Comparison of ENCODE assay signal across 14 cellular contexts in the genomic region with DNA sequence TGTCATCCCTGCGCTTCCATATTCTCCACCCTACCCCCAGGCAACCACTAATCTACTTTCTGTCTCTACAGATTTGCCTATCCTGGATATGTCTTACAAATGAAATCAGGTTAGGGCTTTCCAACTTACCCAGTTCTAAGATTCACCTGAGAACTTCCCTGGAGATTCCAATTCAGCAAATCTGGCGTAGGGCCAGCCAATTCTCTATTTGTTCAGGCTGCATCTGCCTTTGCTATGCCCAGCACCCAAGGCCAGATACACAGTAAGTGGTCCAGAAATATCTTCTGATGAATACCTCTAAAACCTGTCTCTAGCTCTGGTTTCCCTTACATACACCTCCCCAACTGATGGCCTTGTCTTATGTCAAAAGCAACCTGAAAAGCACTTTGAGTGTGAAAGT. TPM values are rescaled to one million over a fixed set of nuclear protein-coding genes. Genes with fewer than 3 reads are reported as not detected.
A peak's percentile ranks its signal among the peaks of the same experiment; 100 is the strongest.
DNase-seq lines count a peak whose midpoint lies in the region; ATAC-seq and TF ChIP-seq lines count a peak whose summit lies in the region.
"Had no signal": no experiment of that assay in that cellular context is flagged by ENCODE, and none has a peak within 500 bp of the region (broad histone marks: within the 10 kb centered on the region; RNA-seq: fewer than 3 reads in every experiment).

No MANE protein-coding gene starts in this region.

- intact Hi-C loops in esophagus squamous epithelium (cut with DNase I), result no loop called here

- peak overlapping the region in 3 of 10 donors; percentile 55 to 67 (median 60) for H3K4me3 Mint-ChIP-seq in naive thymus-derived CD8-positive, alpha-beta T cell

- ATAC-seq in activated naive CD4-positive, alpha-beta T cell treated with anti-CD3 and anti-CD28 coated beads, Interleukin-2, amount 50 U/mL, for 72 hours, result no peak
- no peak for ATAC-seq in naive thymus-derived CD8-positive, alpha-beta T cell
- no peak for ATAC-seq in GM19324 (IDR thresholded peaks at IDR 0.05; ENCODE audit: low FRiP score, unreplicated experiment)
- ATAC-seq: Panc1, upper lobe of right lung had no signal

- POLR2A ChIA-PET in naive thymus-derived CD8-positive, alpha-beta T cell (lab: Charles Lee), result interaction anchor here (0.6 to 6.0 kb wide), 5 partner anchors 8 to 93 kb away, joined by 3 to 76 read pairs (median 4); partner anchors contain the start of genes CARMIL2 and CTCF

- no peak for TF ChIP-seq POLR2A in esophagus squamous epithelium (IDR thresholded peaks at IDR 0.05)

- H3K27me3 ChIP-seq in esophagus squamous epithelium, result no peaks in the 10 kb centered on the region
- H3K27me3 ChIP-seq: upper lobe of right lung had no signal

- no peaks in the 10 kb centered on the region for H3K27me3 Mint-ChIP-seq in naive thymus-derived CD8-positive, alpha-beta T cell

- DNase-seq in NCI-H146 (lab: John Stamatoyannopoulos, UW) (peak; percentile 23), NCI-H146 treated with DMSO at 0.1 percent for 48 hours (lab: John Stamatoyannopoulos, UW; ENCODE audit: unreplicated experiment) (no peak), COR-L47 (lab: John Stamatoyannopoulos, UW) (peak; percentile 42), kidney glomerular epithelial cell (lab: John Stamatoyannopoulos, UW) (no peak), esophagus squamous epithelium (lab: John Stamatoyannopoulos, UW) (no peak)
- no peak for DNase-seq in activated naive CD4-positive, alpha-beta T cell treated with anti-CD3 and anti-CD28 coated beads, Interleukin-2, amount 50 U/mL, for 72 hours (ENCODE audit: low spot score in 2 of 2)
- no peak for DNase-seq in naive thymus-derived CD8-positive, alpha-beta T cell
- DNase-seq: 8988T, foreskin fibroblast, islet precursor cell, upper lobe of right lung had no signal

- peaks cover 25 to 59% (median 33%) of the 10 kb centered on the region in 3 donors for H3K4me1 ChIP-seq in esophagus squamous epithelium

- peak overlapping the region; percentile 69 to 79 for H3K27ac Mint-ChIP-seq in activated naive CD4-positive, alpha-beta T cell treated with anti-CD3 and anti-CD28 coated beads, Interleukin-2, amount 50 U/mL, for 72 hours
- H3K27ac Mint-ChIP-seq in naive thymus-derived CD8-positive, alpha-beta T cell, result peak overlapping the region in 9 of 10 donors; percentile 44 to 97 (median 92)

- no peaks in the 10 kb centered on the region for H3K9me3 ChIP-seq in esophagus squamous epithelium
- H3K9me3 ChIP-seq: upper lobe of right lung had no signal

- H3K36me3 ChIP-seq in esophagus squamous epithelium, result no peaks in the 10 kb centered on the region

- H3K4me3 ChIP-seq in esophagus squamous epithelium, result no peak overlapping the region
- H3K4me3 ChIP-seq: skin epidermis, upper lobe of right lung had no signal

- H3K9me3 Mint-ChIP-seq in activated naive CD4-positive, alpha-beta T cell treated with anti-CD3 and anti-CD28 coated beads, Interleukin-2, amount 50 U/mL, for 72 hours, result no peaks in the 10 kb centered on the region
- H3K9me3 Mint-ChIP-seq in naive thymus-derived CD8-positive, alpha-beta T cell, result no peaks in the 10 kb centered on the region

- peaks cover 0 to 7% of the 10 kb centered on the region in 2 donors for H3K36me3 Mint-ChIP-seq in activated naive CD4-positive, alpha-beta T cell treated with anti-CD3 and anti-CD28 coated beads, Interleukin-2, amount 50 U/mL, for 72 hours
- peaks cover 0 to 4% (median 0%) of the 10 kb centered on the region in 3 donors for H3K36me3 Mint-ChIP-seq in naive thymus-derived CD8-positive, alpha-beta T cell

- peaks cover 37 to 80% (median 69%) of the 10 kb centered on the region in 4 donors for H3K4me1 Mint-ChIP-seq in naive thymus-derived CD8-positive, alpha-beta T cell

- WGBS in esophagus squamous epithelium, 2 donors, result 51 to 83% methylated on average over 2 of the region's 2 CpGs

- no peak for TF ChIP-seq CTCF in esophagus squamous epithelium (IDR thresholded peaks at IDR 0.05)

- peak overlapping the region in 2 of 4 donors; percentile 22 to 43 for H3K27ac ChIP-seq in esophagus squamous epithelium

RNA-seq across cellular contexts. Expression of gene CTCF, which starts 10.4 kb away (rescaled TPM):
- total RNA-seq in activated naive CD4-positive, alpha-beta T cell treated with anti-CD3 and anti-CD28 coated beads, Interleukin-2, amount 50 U/mL, for 72 hours, result 10 to 100 TPM; 51.5 to 62.1 TPM
- total RNA-seq in naive thymus-derived CD8-positive, alpha-beta T cell, result 10 to 100 TPM; 67.5 to 67.6 TPM
- polyA plus RNA-seq in naive thymus-derived CD8-positive, alpha-beta T cell, result 10 to 100 TPM; 37.1 to 61.1 (median 51.9) TPM
- 10 to 100 TPM; 29.9 to 35.5 (median 33.5) TPM for total RNA-seq in esophagus squamous epithelium

RNA-seq across cellular contexts. Expression of gene RIPOR1, which starts 23.3 kb away (rescaled TPM):
- total RNA-seq in activated naive CD4-positive, alpha-beta T cell treated with anti-CD3 and anti-CD28 coated beads, Interleukin-2, amount 50 U/mL, for 72 hours, result 10 to 100 TPM; 34.1 to 41.4 TPM
- total RNA-seq in naive thymus-derived CD8-positive, alpha-beta T cell, result 10 to 100 TPM; 50.1 to 57.2 TPM
- polyA plus RNA-seq in naive thymus-derived CD8-positive, alpha-beta T cell, result 1 to 10 TPM; 1.5 to 3.0 (median 2.3) TPM
- total RNA-seq in esophagus squamous epithelium, result 10 to 100 TPM in 3 of 4 donors, 1 to 10 TPM in 1; 6.6 to 24.0 (median 15.6) TPM

Comparison
In these comparisons a context has a peak if more than half of its experiments do, and no peak if none do; other contexts are left out.
1. DNase-seq: peak in NCI-H146 (single experiment) and COR-L47 (single experiment); none in NCI-H146 treated with DMSO at 0.1 percent for 48 hours (single experiment), activated naive CD4-positive, alpha-beta T cell treated with anti-CD3 and anti-CD28 coated beads, Interleukin-2, amount 50 U/mL, for 72 hours (0 of 2), naive thymus-derived CD8-positive, alpha-beta T cell (0 of 10), kidney glomerular epithelial cell (single experiment) and esophagus squamous epithelium (single experiment).